Comparison of ENCODE assay signal across 10 cellular contexts in genomic region chr12:21773799-21774198, GRCh38. TPM values are rescaled to one million over a fixed set of nuclear protein-coding genes. Genes with fewer than 3 reads are reported as not detected.
A peak's percentile ranks its signal among the peaks of the same experiment; 100 is the strongest.
DNase-seq lines count a peak whose midpoint lies in the region; ATAC-seq and TF ChIP-seq lines count a peak whose summit lies in the region.
"Had no signal": no experiment of that assay in that cellular context is flagged by ENCODE, and none has a peak within 500 bp of the region (broad histone marks: within the 10 kb centered on the region; RNA-seq: fewer than 3 reads in every experiment).

No MANE protein-coding gene starts in this region.

- ATAC-seq in lung (ENCODE audit: insufficient read depth, low FRiP score) = no peak
- ATAC-seq in GM19452 (IDR thresholded peaks at IDR 0.05; ENCODE audit: unreplicated experiment) = no peak

- H3K9me3 ChIP-seq in lung (ENCODE audit: control insufficient read depth in 2 of 2, insufficient read depth in 1 of 2, low read length in 1 of 2) (no peaks in the 10 kb centered on the region), transverse colon (no peaks in the 10 kb centered on the region), HAP-1 (no peaks in the 10 kb centered on the region)

- H3K36me3 Mint-ChIP-seq in activated T-cell treated with anti-CD3 and anti-CD28 coated beads, Interleukin-2, amount 50 U/mL, for 24 hours (ENCODE audit: low read depth) = no peaks in the 10 kb centered on the region
- H3K36me3 Mint-ChIP-seq: stimulated activated memory B cell treated with anti-CD40 and anti-IgM and Interleukin-4, amounts not matched to agents 10 μg/mL and 1 μg/mL and 100 μg/mL, for 72 hours had no signal

- peak overlapping the region; percentile 8 for H3K27ac ChIP-seq in cingulate gyrus (ENCODE audit: low read depth, low read length)
- H3K27ac ChIP-seq in lung (ENCODE audit: low read depth in 1 of 2, low read length in 1 of 2) = peak overlapping the region in 1 of 2 donors; percentile 98
- H3K27ac ChIP-seq in transverse colon = peak overlapping the region; percentile 76 to 89 (median 84)

- H3K4me1 Mint-ChIP-seq in activated T-cell treated with anti-CD3 and anti-CD28 coated beads, Interleukin-2, amount 50 U/mL, for 24 hours (ENCODE audit: low read depth) = peaks cover 12% of the 10 kb centered on the region

- 5 to 8% methylated on average over 10 of the region's 10 CpGs for WGBS in lung, 2 donors
- 34 to 51% methylated on average over 8 to 10 of the region's 10 CpGs for WGBS in transverse colon (ENCODE audit: low coverage in 1 of 2), 2 donors

- TF ChIP-seq CTCF in lung (IDR thresholded peaks at IDR 0.05; ENCODE audit: control extremely low read depth, extremely low read depth) (no peak), transverse colon (IDR thresholded peaks at IDR 0.05) (no peak)

- DNase-seq in activated T-cell treated with anti-CD3 and anti-CD28 coated beads, Interleukin-2, amount 50 U/mL, for 24 hours = no peak
- DNase-seq in activated T-cell treated with anti-CD3 and anti-CD28 coated beads, Interleukin-2, amount 50 U/mL, for 1 hour = no peak
- DNase-seq in lung (ENCODE audit: low spot score) (no peak), transverse colon (no peak), HAP-1 (ENCODE audit: low spot score in 2 of 2) (no peak)
- no peak for DNase-seq in activated effector memory CD4-positive, alpha-beta T cell treated with anti-CD3 and anti-CD28 coated beads, Interleukin-2, amount 50 U/mL, for 16 hours
- DNase-seq: activated effector memory CD4-positive, alpha-beta T cell treated with Interleukin-2 at 50 U/mL for 16 hours had no signal

- no peak for TF ChIP-seq POLR2A in transverse colon (IDR thresholded peaks at IDR 0.05)

- H3K27me3 ChIP-seq in lung (ENCODE audit: control insufficient read depth, insufficient read depth) (no peaks in the 10 kb centered on the region), transverse colon (peaks cover 12% of the 10 kb centered on the region), HAP-1 (ENCODE audit: low read depth) (peaks cover 31% of the 10 kb centered on the region)

- no peaks in the 10 kb centered on the region for H3K36me3 ChIP-seq in lung (ENCODE audit: control insufficient read depth in 2 of 2, insufficient read depth in 2 of 2, low read length in 2 of 2)
- H3K36me3 ChIP-seq in transverse colon = no peaks in the 10 kb centered on the region
- H3K36me3 ChIP-seq in HAP-1 (replicated peaks) = no peaks in the 10 kb centered on the region

- peak overlapping the region; percentile 18 for H3K4me3 Mint-ChIP-seq in activated T-cell treated with anti-CD3 and anti-CD28 coated beads, Interleukin-2, amount 50 U/mL, for 24 hours
- H3K4me3 Mint-ChIP-seq: stimulated activated memory B cell treated with anti-CD40 and anti-IgM and Interleukin-4, amounts not matched to agents 10 μg/mL and 1 μg/mL and 100 μg/mL, for 72 hours had no signal

- TF ChIP-seq EP300 in transverse colon (IDR thresholded peaks at IDR 0.05; ENCODE audit: low read depth) = no peak

- H3K27me3 Mint-ChIP-seq in activated T-cell treated with anti-CD3 and anti-CD28 coated beads, Interleukin-2, amount 50 U/mL, for 24 hours = peaks cover 51% of the 10 kb centered on the region

- H3K4me1 ChIP-seq in lung (ENCODE audit: control insufficient read depth in 2 of 2, insufficient read depth in 2 of 2, low read length in 2 of 2) = peaks cover 0 to 2% of the 10 kb centered on the region in 2 donors
- peaks cover 0 to 15% (median 5%) of the 10 kb centered on the region in 4 donors for H3K4me1 ChIP-seq in transverse colon
- H3K4me1 ChIP-seq in HAP-1 = no peaks in the 10 kb centered on the region; the same call in 1 of the 2 replicates

- intact Hi-C loops in transverse colon (cut with DNase I; ENCODE audit: low total_unique reads) = loop anchor here (2.0 to 10.0 kb wide), 3 partner anchors 59 to 167 kb away; partner anchors contain the start of gene ABCC9

- in situ Hi-C loops in transverse colon (cut with MboI; ENCODE audit: low pct_ligation_motif_present in 1 of 4, low pct_unique_long_range_greater_than_20kb in 1 of 4, low sequenced_read_pairs in 3 of 4) = no loop called here
- in situ Hi-C loops in HAP-1 (cut with MboI; ENCODE audit: low sequenced_read_pairs) = no loop called here

- H3K9me3 Mint-ChIP-seq in activated T-cell treated with anti-CD3 and anti-CD28 coated beads, Interleukin-2, amount 50 U/mL, for 24 hours = no peaks in the 10 kb centered on the region
- H3K9me3 Mint-ChIP-seq: stimulated activated memory B cell treated with anti-CD40 and anti-IgM and Interleukin-4, amounts not matched to agents 10 μg/mL and 1 μg/mL and 100 μg/mL, for 72 hours had no signal

- H3K4me3 ChIP-seq in lung (peak overlapping the region; percentile 35), transverse colon (peak overlapping the region in 3 of 4 donors; percentile 38 to 51 (median 43)), HAP-1 (no peak overlapping the region)

- H3K27ac Mint-ChIP-seq in activated T-cell treated with anti-CD3 and anti-CD28 coated beads, Interleukin-2, amount 50 U/mL, for 24 hours = no peak overlapping the region
- H3K27ac Mint-ChIP-seq: stimulated activated memory B cell treated with anti-CD40 and anti-IgM and Interleukin-4, amounts not matched to agents 10 μg/mL and 1 μg/mL and 100 μg/mL, for 72 hours had no signal

RNA-seq across cellular contexts. Expression of gene KCNJ8, which starts 0.7 kb away (rescaled TPM):
- total RNA-seq in lung (10 to 100 TPM; 14.6 to 16.1 TPM), transverse colon (10 to 100 TPM in 1 of 4 donors, 1 to 10 TPM in 3; 3.0 to 22.1 (median 3.6) TPM)
- polyA plus RNA-seq in lung = 10 to 100 TPM in 1 of 2 donors, 1 to 10 TPM in 1; 6.2 to 13.8 TPM
